33 cellular contexts compared by ENCODE assay signal in genomic region chr4:68658672-68659071, GRCh38. TPM values are rescaled to one million over a fixed set of nuclear protein-coding genes. Genes with fewer than 3 reads are reported as not detected.
"Had no signal": no experiment of that assay in that cellular context is flagged by ENCODE, and none has a peak within 500 bp of the region (broad histone marks: within the 10 kb centered on the region; RNA-seq: fewer than 3 reads in every experiment).

No MANE protein-coding gene starts in this region.

- H3K4me1 Mint-ChIP-seq: activated T-helper 17 cell treated with anti-CD3 and anti-CD28 coated beads, Interleukin-2, amount 50 U/mL, for 72 hours; central memory CD8-positive, alpha-beta T cell had no signal

- ATAC-seq: activated CD8-positive, alpha-beta T cell treated with anti-CD3 and anti-CD28 coated beads for 36 hours; activated T-cell treated with anti-CD3 and anti-CD28 coated beads, Interleukin-2, amount 50 U/mL, for 4 hours; activated T-helper 17 cell treated with anti-CD3 and anti-CD28 coated beads, Interleukin-2, amount 50 U/mL, for 72 hours; heart right ventricle; natural killer cell treated with Interleukin-12 subunit alpha and Interleukin-12 subunit beta and Interleukin-15 and Interleukin-18, amount 100 ng/mL, for 72 hours; stimulated activated memory B cell treated with anti-CD40 and anti-IgM and Interleukin-4, amounts not matched to agents 10 μg/mL and 1 μg/mL and 100 μg/mL, for 72 hours; stimulated activated naive CD8-positive, alpha-beta T cell treated with anti-CD3 and anti-CD28 coated beads, Interleukin-15, amount 100 ng/mL, for 72 hours; WTC11 had no signal

- H3K36me3 Mint-ChIP-seq: activated naive CD4-positive, alpha-beta T cell treated with anti-CD3 and anti-CD28 coated beads, Interleukin-2, amount 50 U/mL, for 24 hours; natural killer cell treated with Interleukin-12 subunit alpha and Interleukin-12 subunit beta and Interleukin-15 and Interleukin-18, amount 100 ng/mL, for 72 hours; stimulated activated memory B cell treated with anti-CD40 and anti-IgM and Interleukin-4, amounts not matched to agents 10 μg/mL and 1 μg/mL and 100 μg/mL, for 72 hours; type B pancreatic cell had no signal

- DNase-seq: activated CD4-positive, alpha-beta T cell treated with anti-CD3 and anti-CD28 coated beads, Interleukin-2, amount 50 U/mL, for 1 hour; activated CD8-positive, alpha-beta T cell treated with anti-CD3 and anti-CD28 coated beads for 36 hours; activated gamma-delta T cell treated with Interleukin-2 at 50 U/mL for 16 hours; activated T-cell treated with anti-CD3 and anti-CD28 coated beads, Interleukin-2, amount 50 U/mL, for 4 hours; dermis blood vessel endothelial cell; effector CD4-positive, alpha-beta T cell; foreskin melanocyte; heart right ventricle; left ventricle myocardium inferior; mesendoderm; retina; sigmoid colon; stimulated activated CD4-positive, alpha-beta T cell treated with anti-CD3 and anti-CD28 coated beads, Interleukin-1b, Interleukin-23, amount 100 ng/mL, for 48 hours; stimulated activated CD4-positive, alpha-beta T cell treated with anti-CD3 and anti-CD28 coated beads, Interleukin-4, amount 100 ng/mL, for 4 hours; stimulated activated CD8-positive, alpha-beta memory T cell treated with anti-CD3 and anti-CD28 coated beads, Interleukin-4, amount 100 ng/mL, for 48 hours; stimulated activated naive CD8-positive, alpha-beta T cell treated with anti-CD3 and anti-CD28 coated beads, Interleukin-15, amount 100 ng/mL, for 72 hours; substantia nigra; uterus had no signal

- H3K4me1 ChIP-seq: esophagus muscularis mucosa, heart right ventricle, sigmoid colon, uterus had no signal

- H3K9me3 Mint-ChIP-seq: activated CD8-positive, alpha-beta T cell treated with anti-CD3 and anti-CD28 coated beads for 36 hours; activated naive CD4-positive, alpha-beta T cell treated with anti-CD3 and anti-CD28 coated beads, Interleukin-2, amount 50 U/mL, for 24 hours; activated T-cell treated with anti-CD3 and anti-CD28 coated beads, Interleukin-2, amount 50 U/mL, for 4 hours; activated T-helper 17 cell treated with anti-CD3 and anti-CD28 coated beads, Interleukin-2, amount 50 U/mL, for 72 hours; central memory CD8-positive, alpha-beta T cell; natural killer cell treated with Interleukin-12 subunit alpha and Interleukin-12 subunit beta and Interleukin-15 and Interleukin-18, amount 100 ng/mL, for 72 hours; stimulated activated memory B cell treated with anti-CD40 and anti-IgM and Interleukin-4, amounts not matched to agents 10 μg/mL and 1 μg/mL and 100 μg/mL, for 72 hours; stimulated activated naive CD8-positive, alpha-beta T cell treated with anti-CD3 and anti-CD28 coated beads, Interleukin-15, amount 100 ng/mL, for 72 hours; type B pancreatic cell had no signal

- H3K9me3 ChIP-seq: esophagus muscularis mucosa, heart right ventricle, left ventricle myocardium inferior, sigmoid colon, uterus had no signal

- H3K27me3 ChIP-seq: esophagus muscularis mucosa, heart right ventricle, sigmoid colon, uterus had no signal

- H3K27me3 Mint-ChIP-seq: activated CD8-positive, alpha-beta T cell treated with anti-CD3 and anti-CD28 coated beads for 36 hours; activated naive CD4-positive, alpha-beta T cell treated with anti-CD3 and anti-CD28 coated beads, Interleukin-2, amount 50 U/mL, for 24 hours; activated T-helper 17 cell treated with anti-CD3 and anti-CD28 coated beads, Interleukin-2, amount 50 U/mL, for 72 hours; central memory CD8-positive, alpha-beta T cell; natural killer cell treated with Interleukin-12 subunit alpha and Interleukin-12 subunit beta and Interleukin-15 and Interleukin-18, amount 100 ng/mL, for 72 hours; stimulated activated memory B cell treated with anti-CD40 and anti-IgM and Interleukin-4, amounts not matched to agents 10 μg/mL and 1 μg/mL and 100 μg/mL, for 72 hours; stimulated activated naive CD8-positive, alpha-beta T cell treated with anti-CD3 and anti-CD28 coated beads, Interleukin-15, amount 100 ng/mL, for 72 hours; type B pancreatic cell had no signal

- H3K27ac Mint-ChIP-seq: activated CD8-positive, alpha-beta T cell treated with anti-CD3 and anti-CD28 coated beads for 36 hours; activated naive CD4-positive, alpha-beta T cell treated with anti-CD3 and anti-CD28 coated beads, Interleukin-2, amount 50 U/mL, for 24 hours; activated T-helper 17 cell treated with anti-CD3 and anti-CD28 coated beads, Interleukin-2, amount 50 U/mL, for 72 hours; natural killer cell treated with Interleukin-12 subunit alpha and Interleukin-12 subunit beta and Interleukin-15 and Interleukin-18, amount 100 ng/mL, for 72 hours; stimulated activated memory B cell treated with anti-CD40 and anti-IgM and Interleukin-4, amounts not matched to agents 10 μg/mL and 1 μg/mL and 100 μg/mL, for 72 hours; stimulated activated naive CD8-positive, alpha-beta T cell treated with anti-CD3 and anti-CD28 coated beads, Interleukin-15, amount 100 ng/mL, for 72 hours; type B pancreatic cell had no signal

- H3K27ac ChIP-seq: esophagus muscularis mucosa, heart right ventricle, left ventricle myocardium inferior, sigmoid colon, uterus had no signal

- H3K36me3 ChIP-seq: esophagus muscularis mucosa, heart right ventricle, left ventricle myocardium inferior, sigmoid colon, uterus had no signal

- FAIRE-seq: bronchial epithelial cell had no signal

- H3K4me3 Mint-ChIP-seq: activated CD8-positive, alpha-beta T cell treated with anti-CD3 and anti-CD28 coated beads for 36 hours; activated naive CD4-positive, alpha-beta T cell treated with anti-CD3 and anti-CD28 coated beads, Interleukin-2, amount 50 U/mL, for 24 hours; activated T-cell treated with anti-CD3 and anti-CD28 coated beads, Interleukin-2, amount 50 U/mL, for 4 hours; activated T-helper 17 cell treated with anti-CD3 and anti-CD28 coated beads, Interleukin-2, amount 50 U/mL, for 72 hours; central memory CD8-positive, alpha-beta T cell; natural killer cell treated with Interleukin-12 subunit alpha and Interleukin-12 subunit beta and Interleukin-15 and Interleukin-18, amount 100 ng/mL, for 72 hours; stimulated activated memory B cell treated with anti-CD40 and anti-IgM and Interleukin-4, amounts not matched to agents 10 μg/mL and 1 μg/mL and 100 μg/mL, for 72 hours; stimulated activated naive CD8-positive, alpha-beta T cell treated with anti-CD3 and anti-CD28 coated beads, Interleukin-15, amount 100 ng/mL, for 72 hours; type B pancreatic cell; WTC11 had no signal

- H3K4me3 ChIP-seq: esophagus muscularis mucosa, heart right ventricle, left ventricle myocardium inferior, lung, sigmoid colon, smooth muscle cell, uterus had no signal

RNA-seq across cellular contexts. Expression of gene UGT2B15, which starts 11.8 kb away (rescaled TPM):
- total RNA-seq: activated CD8-positive, alpha-beta T cell treated with anti-CD3 and anti-CD28 coated beads for 36 hours; activated T-helper 17 cell treated with anti-CD3 and anti-CD28 coated beads, Interleukin-2, amount 50 U/mL, for 72 hours; bronchial epithelial cell; dermis blood vessel endothelial cell; esophagus muscularis mucosa; glomerular endothelial cell; heart right ventricle; left ventricle myocardium inferior; mononuclear cell; myocyte; natural killer cell treated with Interleukin-12 subunit alpha and Interleukin-12 subunit beta and Interleukin-15 and Interleukin-18, amount 100 ng/mL, for 72 hours; posterior vena cava; smooth muscle cell; uterus had no signal
- polyA plus RNA-seq: heart right ventricle, smooth muscle cell had no signal
